8 cellular contexts compared by ENCODE assay signal in genomic region chr2:60549250-60550150, GRCh38. TPM values are rescaled to one million over a fixed set of nuclear protein-coding genes. Genes with fewer than 3 reads are reported as not detected.
A peak's percentile ranks its signal among the peaks of the same experiment; 100 is the strongest.
DNase-seq lines count a peak whose midpoint lies in the region; ATAC-seq and TF ChIP-seq lines count a peak whose summit lies in the region.

No MANE protein-coding gene starts in this region.

- H3K36me3 Mint-ChIP-seq in activated T-helper 1 cell treated with anti-CD3 and anti-CD28 coated beads, Interleukin-12 subunit alpha, Interleukin-12 subunit beta, Interleukin-2, Interleukin-4 antibody, amounts not matched to agents 30 ng/mL and 10 ng/mL and 1 ng/mL, durations not matched to agents 14 hours and 24 hours and 36 hours (ENCODE audit: low read depth): no peaks in the 10 kb centered on the region

- H3K27me3 Mint-ChIP-seq in activated T-helper 1 cell treated with anti-CD3 and anti-CD28 coated beads, Interleukin-12 subunit alpha, Interleukin-12 subunit beta, Interleukin-2, Interleukin-4 antibody, amounts not matched to agents 30 ng/mL and 10 ng/mL and 1 ng/mL, durations not matched to agents 14 hours and 24 hours and 36 hours (ENCODE audit: insufficient read depth): peaks cover 77% of the 10 kb centered on the region

- H3K9me3 Mint-ChIP-seq in activated T-helper 1 cell treated with anti-CD3 and anti-CD28 coated beads, Interleukin-12 subunit alpha, Interleukin-12 subunit beta, Interleukin-2, Interleukin-4 antibody, amounts not matched to agents 30 ng/mL and 10 ng/mL and 1 ng/mL, durations not matched to agents 14 hours and 24 hours and 36 hours: no peaks in the 10 kb centered on the region

- peak overlapping the region; percentile 87 for H3K4me3 ChIP-seq in Jurkat, Clone E6-1 (ENCODE audit: low read length)
- H3K4me3 ChIP-seq in right atrium auricular region: peak overlapping the region; percentile 44 to 66
- H3K4me3 ChIP-seq in skeletal muscle cell (ENCODE audit: low read depth, low read length): peak overlapping the region; percentile 69

- H3K27me3 ChIP-seq in right atrium auricular region: peaks cover 10 to 13% of the 10 kb centered on the region in 2 donors

- H3K9me3 ChIP-seq in right atrium auricular region: no peaks in the 10 kb centered on the region

- peak; percentile 12 for ATAC-seq in GM18498 (IDR thresholded peaks at IDR 0.05; ENCODE audit: unreplicated experiment)

- no peaks in the 10 kb centered on the region for H3K36me3 ChIP-seq in right atrium auricular region

- H3K4me3 Mint-ChIP-seq in activated T-helper 1 cell treated with anti-CD3 and anti-CD28 coated beads, Interleukin-12 subunit alpha, Interleukin-12 subunit beta, Interleukin-2, Interleukin-4 antibody, amounts not matched to agents 30 ng/mL and 10 ng/mL and 1 ng/mL, durations not matched to agents 14 hours and 24 hours and 36 hours: peak overlapping the region; percentile 80

- TF ChIP-seq CTCF in right atrium auricular region (IDR thresholded peaks at IDR 0.05): no peak

- H3K27ac ChIP-seq in right atrium auricular region: peak overlapping the region; percentile 52 to 70

- DNase-seq in Ammon's horn (ENCODE audit: low spot score): peak; percentile 39
- no peak for DNase-seq in Jurkat, Clone E6-1 (ENCODE audit: low read depth, low spot score)
- DNase-seq in activated T-helper 1 cell treated with anti-CD3 and anti-CD28 coated beads, Interleukin-12 subunit alpha, Interleukin-12 subunit beta, Interleukin-2, Interleukin-4 antibody, amounts not matched to agents 30 ng/mL and 10 ng/mL and 1 ng/mL, durations not matched to agents 14 hours and 24 hours and 36 hours (ENCODE audit: low spot score): no peak
- DNase-seq in right atrium auricular region (ENCODE audit: low spot score): no peak
- DNase-seq in skeletal muscle cell (ENCODE audit: low read depth): no peak
- no peak for DNase-seq in foreskin melanocyte
- DNase-seq in HK-2 (ENCODE audit: unreplicated experiment): no peak

- H3K4me1 ChIP-seq in right atrium auricular region: peaks cover 0 to 56% of the 10 kb centered on the region in 2 donors

- peaks cover 14% of the 10 kb centered on the region for H3K4me1 Mint-ChIP-seq in activated T-helper 1 cell treated with anti-CD3 and anti-CD28 coated beads, Interleukin-12 subunit alpha, Interleukin-12 subunit beta, Interleukin-2, Interleukin-4 antibody, amounts not matched to agents 30 ng/mL and 10 ng/mL and 1 ng/mL, durations not matched to agents 14 hours and 24 hours and 36 hours (ENCODE audit: low read depth)

- no peak overlapping the region for H3K27ac Mint-ChIP-seq in activated T-helper 1 cell treated with anti-CD3 and anti-CD28 coated beads, Interleukin-12 subunit alpha, Interleukin-12 subunit beta, Interleukin-2, Interleukin-4 antibody, amounts not matched to agents 30 ng/mL and 10 ng/mL and 1 ng/mL, durations not matched to agents 14 hours and 24 hours and 36 hours

- intact Hi-C loops in activated T-helper 1 cell treated with anti-CD3 and anti-CD28 coated beads, Interleukin-12 subunit alpha, Interleukin-12 subunit beta, Interleukin-2, Interleukin-4 antibody, amounts not matched to agents 30 ng/mL and 10 ng/mL and 1 ng/mL, durations not matched to agents 14 hours and 24 hours and 36 hours (cut with micrococcal nuclease): loop anchor here (2.0 kb wide), 2 partner anchors 1249 to 1525 kb away; no protein-coding TSS in a partner anchor

RNA-seq across cellular contexts. Expression of gene BCL11A, which starts 4.0 kb away (rescaled TPM):
- polyA plus RNA-seq in Jurkat, Clone E6-1 (2012; ENCODE audit: insufficient read depth, insufficient read length): 21.1 TPM
- total RNA-seq in activated T-helper 1 cell treated with anti-CD3 and anti-CD28 coated beads, Interleukin-12 subunit alpha, Interleukin-12 subunit beta, Interleukin-2, Interleukin-4 antibody, amounts not matched to agents 30 ng/mL and 10 ng/mL and 1 ng/mL, durations not matched to agents 14 hours and 24 hours and 36 hours: not detected in 2 replicates
- total RNA-seq in right atrium auricular region: 1 to 10 TPM; 2.2 to 3.3 TPM
